In genomic region chr2:25557179-25558036, GRCh38 we compare ENCODE assay signal across 10 cellular contexts.
DNase-seq lines count a peak whose midpoint lies in the region; ATAC-seq, FAIRE-seq and TF ChIP-seq lines count a peak whose summit lies in the region.
"Had no signal": no experiment of that assay in that cellular context is flagged by ENCODE, and none has a peak within 500 bp of the region (broad histone marks: within the 10 kb centered on the region; RNA-seq: fewer than 3 reads in every experiment).

No MANE protein-coding gene starts in this region.

- peak overlapping the region; percentile 41; the same call in 1 of the 2 replicates for H3K9ac ChIP-seq in BLaER1
- H3K9ac ChIP-seq: GM23248 had no signal

- H3K27ac Mint-ChIP-seq in activated naive CD8-positive, alpha-beta T cell: peak overlapping the region; percentile 65

- H3K4me2 ChIP-seq in BLaER1: peak overlapping the region; percentile 73

- no peak for TF ChIP-seq CTCF in Peyer's patch (IDR thresholded peaks at IDR 0.05)

- H3K27ac ChIP-seq in BLaER1 (peak overlapping the region; percentile 76), Peyer's patch (peak overlapping the region in 1 of 4 donors; percentile 22)
- H3K27ac ChIP-seq: GM23248 had no signal

- no peak overlapping the region for H3K4me3 ChIP-seq in BLaER1
- H3K4me3 ChIP-seq in Peyer's patch: no peak overlapping the region
- H3K4me3 ChIP-seq: GM23248 had no signal

- TF ChIP-seq POLR2A in Peyer's patch (IDR thresholded peaks at IDR 0.05): no peak

- no peak for DNase-seq in urothelium cell line (ENCODE audit: low spot score)
- DNase-seq in Peyer's patch: no peak
- no peak for DNase-seq in left lobe of liver (ENCODE audit: low spot score)
- no peak for DNase-seq in stimulated activated naive CD4-positive, alpha-beta T cell treated with Interleukin-2 at 50 U/mL for 16 hours (lab: John Stamatoyannopoulos, UW)
- DNase-seq: DMS79 had no signal

- H4K20me1 ChIP-seq in BLaER1: no peaks in the 10 kb centered on the region

- H3K4me3 Mint-ChIP-seq in activated naive CD8-positive, alpha-beta T cell: peak overlapping the region; percentile 51

- ATAC-seq in GM18502 (IDR thresholded peaks at IDR 0.05; ENCODE audit: poor library complexity, unreplicated experiment): peak; percentile 35
- ATAC-seq in HG03354 (IDR thresholded peaks at IDR 0.05; ENCODE audit: poor library complexity, severe bottlenecking, unreplicated experiment): peak; percentile 34
- no peak for ATAC-seq in left lobe of liver

- H3K4me1 Mint-ChIP-seq in activated naive CD8-positive, alpha-beta T cell (ENCODE audit: low read depth): peaks cover 55% of the 10 kb centered on the region

- H3K27me3 ChIP-seq in BLaER1 (no peaks in the 10 kb centered on the region), Peyer's patch (no peaks in the 10 kb centered on the region)

- no peak for FAIRE-seq in urothelium cell line (lab: Jason Lieb, UNC)

- H3K27me3 Mint-ChIP-seq in activated naive CD8-positive, alpha-beta T cell: no peaks in the 10 kb centered on the region

- H3K9me3 ChIP-seq in BLaER1: peaks cover 5% of the 10 kb centered on the region; the same call in 1 of the 2 replicates
- H3K9me3 ChIP-seq in Peyer's patch: no peaks in the 10 kb centered on the region

- H3K36me3 ChIP-seq in BLaER1 (no peaks in the 10 kb centered on the region), Peyer's patch (no peaks in the 10 kb centered on the region)

- H3K4me1 ChIP-seq in BLaER1 (peaks cover 35% of the 10 kb centered on the region), Peyer's patch (peaks cover 0 to 4% (median 0%) of the 10 kb centered on the region in 4 donors)

- peaks cover 17% of the 10 kb centered on the region for H3K36me3 Mint-ChIP-seq in activated naive CD8-positive, alpha-beta T cell

- no peaks in the 10 kb centered on the region for H3K9me3 Mint-ChIP-seq in activated naive CD8-positive, alpha-beta T cell (ENCODE audit: low read depth)
